8 cellular contexts compared by ENCODE assay signal in the genomic region with DNA sequence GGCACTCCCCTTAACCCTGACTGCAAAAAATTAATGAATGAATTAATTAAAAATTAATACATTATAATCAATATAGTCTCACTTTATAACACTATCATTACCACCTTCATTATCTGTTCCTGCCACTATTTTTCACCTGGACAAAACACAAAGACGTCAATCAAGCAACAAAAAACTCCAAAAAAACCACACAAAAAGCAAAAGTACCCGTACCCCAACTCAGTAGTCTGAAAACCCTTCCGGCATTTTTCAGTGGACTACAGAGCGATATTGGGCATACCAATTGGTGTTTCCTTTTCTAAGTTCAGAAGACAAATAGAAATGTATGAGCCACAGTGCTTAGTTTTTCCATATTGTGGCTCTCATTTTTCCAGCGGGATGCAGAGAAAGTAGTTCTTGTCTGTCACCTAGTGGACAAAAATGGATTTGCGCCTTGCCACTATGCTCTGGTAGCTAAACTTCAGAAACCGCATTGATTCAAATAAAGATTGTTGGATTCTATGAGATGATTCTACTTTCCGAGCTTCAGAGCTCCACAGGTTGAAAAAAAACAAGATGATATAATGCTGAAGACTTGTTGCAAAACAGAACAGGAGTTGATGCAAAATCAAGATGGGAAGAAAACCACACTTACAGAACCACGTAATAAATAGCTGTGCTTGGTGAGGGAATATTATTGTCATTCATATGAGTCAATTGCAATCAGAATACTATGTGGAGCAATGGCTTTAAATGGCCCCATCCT. TPM values are rescaled to one million over a fixed set of nuclear protein-coding genes. Genes with fewer than 3 reads are reported as not detected.
DNase-seq lines count a peak whose midpoint lies in the region; ATAC-seq and TF ChIP-seq lines count a peak whose summit lies in the region.

No MANE protein-coding gene starts in this region.

- WGBS in mammary epithelial cell (ENCODE audit: low coverage, missing lambda C conversion rate): 7% methylated on average over 9 of the region's 9 CpGs

- DNase-seq in NCI-H2107 treated with DMSO at 0.1 percent for 48 hours (lab: John Stamatoyannopoulos, UW; ENCODE audit: unreplicated experiment) (peak; percentile 9), mammary epithelial cell (peak; percentile 83), kidney epithelial cell (ENCODE audit: low read depth) (no peak), cortex of kidney (lab: John Stamatoyannopoulos, UW) (no peak)
- DNase-seq in stimulated activated CD4-positive, alpha-beta T cell treated with anti-CD3 and anti-CD28 coated beads, Interleukin-2, amount 100 ng/mL, for 4 hours (ENCODE audit: low read depth): peak; percentile 48

- CTCF ChIA-PET in mammary epithelial cell (lab: Charles Lee; ENCODE audit: low non-redundant PET): interaction anchor here (0.5 to 1.0 kb wide), 11 partner anchors 11 to 816 kb away, joined by 3 to 10 read pairs (median 3); no protein-coding TSS in a partner anchor

- peak; percentile 55 for ATAC-seq in HG02571 (IDR thresholded peaks at IDR 0.05; ENCODE audit: unreplicated experiment)

- intact Hi-C loops in mammary epithelial cell (cut with micrococcal nuclease): loop anchor here (5.0 kb wide), 1 partner anchor 631 kb away; no protein-coding TSS in a partner anchor

- dilution Hi-C loops in mammary epithelial cell (cut with HindIII; ENCODE audit: low sequenced_read_pairs): loop anchor here (5.0 to 25.0 kb wide), 2 partner anchors 51 to 104 kb away; partner anchors contain the start of gene ITGB1

- peak overlapping the region; percentile 22 for H3K9ac ChIP-seq in mammary epithelial cell (ENCODE audit: insufficient read depth, low read length)

- H3K36me3 ChIP-seq in DOHH2 (ENCODE audit: control insufficient read depth, low read length) (no peaks in the 10 kb centered on the region), mammary epithelial cell (ENCODE audit: insufficient read depth, low read length) (no peaks in the 10 kb centered on the region), kidney epithelial cell (ENCODE audit: control insufficient read depth, insufficient read depth, low read length) (no peaks in the 10 kb centered on the region)

- no TSS peak for BruUV-seq in mammary epithelial cell (replicated peaks; lab: Mats Ljungman, UMichigan)

- no peaks in the 10 kb centered on the region for H3K9me3 ChIP-seq in DOHH2 (ENCODE audit: control insufficient read depth, insufficient read depth, low read length)
- H3K9me3 ChIP-seq in mammary epithelial cell (replicated peaks; ENCODE audit: insufficient read depth, low read length): no peaks in the 10 kb centered on the region

- H3K4me1 ChIP-seq in DOHH2 (ENCODE audit: control insufficient read depth, low read length) (peaks cover 43% of the 10 kb centered on the region), mammary epithelial cell (ENCODE audit: insufficient read depth, low read length) (peaks cover 55% of the 10 kb centered on the region)

- no peaks in the 10 kb centered on the region for H3F3A ChIP-seq in DOHH2 (ENCODE audit: control insufficient read depth, insufficient read depth)

- H3K27ac ChIP-seq in DOHH2 (ENCODE audit: low read depth, low read length) (no peak overlapping the region), VCaP (peak overlapping the region; percentile 66), mammary epithelial cell (ENCODE audit: insufficient read depth, low read depth, low read length) (peak overlapping the region; percentile 72)

- H4K20me1 ChIP-seq in DOHH2 (ENCODE audit: control insufficient read depth, insufficient read depth, low read depth, low read length) (no peaks in the 10 kb centered on the region), mammary epithelial cell (ENCODE audit: insufficient read depth, low read length) (no peaks in the 10 kb centered on the region)

- H3K4me3 ChIP-seq in DOHH2 (ENCODE audit: low read length) (peak overlapping the region; percentile 31; the same call in 1 of the 2 replicates), mammary epithelial cell (replicated peaks in 1 of 3; ENCODE audit: insufficient read depth in 1 of 3, low read depth in 2 of 3, low read length in 3 of 3) (no peak overlapping the region), kidney epithelial cell (ENCODE audit: low read depth, low read length) (no peak overlapping the region)

- peak overlapping the region; percentile 40 for H2AFZ ChIP-seq in mammary epithelial cell (ENCODE audit: low read depth, low read length)

- TF ChIP-seq CTCF in DOHH2 (IDR thresholded peaks at IDR 0.05; ENCODE audit: low read depth, low read length, poor library complexity, severe bottlenecking): peak; percentile 98
- TF ChIP-seq CTCF in VCaP (conservative IDR thresholded peaks at IDR 0.05): peak; percentile 98
- peak; percentile 99 for TF ChIP-seq CTCF in mammary epithelial cell (conservative IDR thresholded peaks at IDR 0.05 in 1 of 2, IDR thresholded peaks at IDR 0.05 in 1 of 2; ENCODE audit: extremely low read depth in 1 of 2, insufficient read depth in 1 of 2, low read depth in 1 of 2, low read length in 2 of 2)
- peak; percentile 97 for TF ChIP-seq CTCF in kidney epithelial cell (IDR thresholded peaks at IDR 0.05; ENCODE audit: insufficient read depth, low read length, poor library complexity, severe bottlenecking)

- H3K27me3 ChIP-seq in DOHH2 (ENCODE audit: control insufficient read depth, low read length) (no peaks in the 10 kb centered on the region), mammary epithelial cell (ENCODE audit: insufficient read depth, low read length) (no peaks in the 10 kb centered on the region), kidney epithelial cell (ENCODE audit: control insufficient read depth, insufficient read depth, low read length) (no peaks in the 10 kb centered on the region)

- H3K4me2 ChIP-seq in DOHH2 (ENCODE audit: low read length): peak overlapping the region; percentile 43
- peak overlapping the region; percentile 59 for H3K4me2 ChIP-seq in mammary epithelial cell (ENCODE audit: insufficient read depth, low read depth, low read length)

- in situ Hi-C loops in mammary epithelial cell (cut with MboI; ENCODE audit: low sequenced_read_pairs in 2 of 2): loop anchor here (5.0 to 10.0 kb wide), 3 partner anchors 51 to 211 kb away; partner anchors contain the start of gene ITGB1 (in 2 of the 2)

- H3K79me2 ChIP-seq in DOHH2 (ENCODE audit: control insufficient read depth, low read length) (no peaks in the 10 kb centered on the region), mammary epithelial cell (ENCODE audit: insufficient read depth, low read length) (peaks cover 13% of the 10 kb centered on the region)

- no peaks in the 10 kb centered on the region for H3K9me2 ChIP-seq in DOHH2 (replicated peaks; ENCODE audit: control insufficient read depth, low read length)

RNA-seq across cellular contexts. Expression of gene ITGB1, which starts 50.6 kb away (rescaled TPM):
- total RNA-seq in mammary epithelial cell (1,000 to 10,000 TPM; 1,296 to 1,718 TPM), kidney epithelial cell (1,462 and 2,227 TPM in 2 replicates)
- 671 TPM for polyA plus RNA-seq in mammary epithelial cell
- 831 TPM for polyA minus RNA-seq in mammary epithelial cell

Comparison
In these comparisons a context has a peak if more than half of its experiments do, and no peak if none do; other contexts are left out.
1. DNase-seq: peak in NCI-H2107 treated with DMSO at 0.1 percent for 48 hours (single experiment), mammary epithelial cell (single experiment) and stimulated activated CD4-positive, alpha-beta T cell treated with anti-CD3 and anti-CD28 coated beads, Interleukin-2, amount 100 ng/mL, for 4 hours (single experiment); none in kidney epithelial cell (single experiment) and cortex of kidney (single experiment).
2. Peak in every context shown above with its lines, with median percentiles within 50 percentile points of each other: CTCF ChIP-seq.